ENCODE assay signal across 8 cellular contexts in the genomic region with DNA sequence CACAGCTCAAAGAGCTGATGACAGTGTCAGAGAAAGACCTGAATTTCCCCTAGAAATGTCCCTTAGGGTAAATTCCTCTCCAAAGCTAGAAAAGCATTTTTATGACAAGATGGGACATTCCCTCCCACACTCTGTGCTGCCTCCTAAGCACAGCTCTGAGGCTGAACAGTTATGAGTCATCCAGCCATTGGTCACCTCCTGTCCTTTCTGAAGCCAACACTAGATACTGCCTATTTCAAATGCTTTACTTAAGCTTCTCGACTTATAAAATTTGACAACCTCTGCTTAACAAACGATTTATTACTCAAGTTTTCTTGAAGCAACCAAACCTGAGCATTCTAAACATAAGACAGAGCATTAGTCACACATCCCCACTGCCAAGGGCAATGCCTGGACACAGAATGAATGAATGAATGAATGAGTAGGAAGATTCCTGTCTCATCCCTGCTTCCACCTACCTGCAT.
DNase-seq lines count a peak whose midpoint lies in the region; ATAC-seq and TF ChIP-seq lines count a peak whose summit lies in the region.

No MANE protein-coding gene starts in this region.

- in situ Hi-C loops in GM13976 (cut with MboI; ENCODE audit: low sequenced_read_pairs, unreplicated experiment), result no loop called here

- no peak overlapping the region for H3K4me3 ChIP-seq in foreskin fibroblast (ENCODE audit: low read depth in 1 of 2, low read length in 2 of 2)

- peak; percentile 59 for DNase-seq in GM13976 (ENCODE audit: low spot score)
- DNase-seq in HuH-7 (ENCODE audit: low spot score), result peak; percentile 3
- DNase-seq in foreskin fibroblast, result peak; percentile 18 to 47
- DNase-seq in HuH-7.5 (ENCODE audit: low spot score), result no peak
- no peak for DNase-seq in amniotic stem cell (lab: John Stamatoyannopoulos, UW)
- DNase-seq in SHP77 treated with DMSO at 0.1 percent for 48 hours (lab: John Stamatoyannopoulos, UW), result no peak
- DNase-seq in NCI-H1417 (lab: John Stamatoyannopoulos, UW), result no peak

- ATAC-seq in GM21825 (IDR thresholded peaks at IDR 0.05; ENCODE audit: unreplicated experiment), result peak; percentile 79

- no peak for TF ChIP-seq CTCF in GM13976 (IDR thresholded peaks at IDR 0.05; ENCODE audit: borderline replicate concordance, control extremely low read depth, extremely low read depth, insufficient read depth, missing control alignments)
- no peak for TF ChIP-seq CTCF in foreskin fibroblast (IDR thresholded peaks at IDR 0.05; ENCODE audit: low read depth, low read length)

Comparison
In these comparisons a context has a peak if more than half of its experiments do, and no peak if none do; other contexts are left out.
1. DNase-seq: peak in GM13976 (single experiment), HuH-7 (single experiment) and foreskin fibroblast (2 of 2); none in HuH-7.5 (single experiment), amniotic stem cell (single experiment), SHP77 treated with DMSO at 0.1 percent for 48 hours (single experiment) and NCI-H1417 (0 of 3).